ENCODE assay signal across 9 cellular contexts in the genomic region with DNA sequence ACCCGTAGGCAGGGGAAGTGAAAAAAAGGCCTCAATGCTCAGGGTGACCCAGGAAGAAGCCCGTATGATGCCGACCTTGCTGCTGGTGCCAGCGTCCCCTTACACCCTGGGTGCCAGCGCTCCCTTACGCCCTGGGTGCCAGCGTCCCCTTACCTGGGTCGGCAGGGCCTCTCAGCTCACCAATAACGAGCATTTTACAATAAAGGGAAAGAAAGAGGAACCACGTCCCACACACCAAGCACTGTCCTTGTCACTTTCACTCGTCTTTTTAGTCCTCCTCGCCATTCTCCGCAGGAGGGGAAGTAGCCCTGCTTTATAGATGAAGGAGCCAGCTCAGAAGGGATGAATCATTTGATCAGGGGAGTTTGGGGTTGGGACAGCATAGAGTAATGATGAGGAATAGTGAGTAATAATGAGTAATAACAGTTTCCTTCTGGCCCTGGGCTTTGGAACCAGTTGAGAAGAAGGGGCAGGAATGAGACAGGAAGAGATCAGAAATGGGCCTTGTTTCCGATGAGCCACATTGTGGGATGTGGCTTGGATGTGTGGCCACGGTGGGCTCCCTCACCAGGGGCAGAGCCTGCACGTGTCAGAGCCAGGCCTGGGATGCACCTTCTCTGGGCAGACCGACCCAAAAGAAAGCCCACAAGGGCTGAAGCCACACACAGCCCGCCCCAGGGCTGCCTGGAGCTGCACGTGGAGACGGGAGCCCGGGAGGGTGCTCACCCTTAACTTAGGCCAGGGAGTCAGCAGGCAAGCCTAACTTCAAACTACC.
DNase-seq lines count a peak whose midpoint lies in the region; ATAC-seq and TF ChIP-seq lines count a peak whose summit lies in the region.
"Had no signal": no experiment of that assay in that cellular context is flagged by ENCODE, and none has a peak within 500 bp of the region (broad histone marks: within the 10 kb centered on the region; RNA-seq: fewer than 3 reads in every experiment).

No MANE protein-coding gene starts in this region.

- peak; percentile 30 to 33 for DNase-seq in activated CD4-positive, alpha-beta T cell treated with anti-CD3 and anti-CD28 coated beads for 24 hours (ENCODE audit: low read depth in 2 of 2)
- no peak for DNase-seq in activated CD4-positive, alpha-beta T cell treated with anti-CD3 and anti-CD28 coated beads for 1 hour
- peak; percentile 70 for DNase-seq in T1000 (lab: John Stamatoyannopoulos, UW)
- peak; percentile 98 for DNase-seq in fibroblast of mammary gland (ENCODE audit: low read depth)
- peak; percentile 54 for DNase-seq in stimulated activated naive CD8-positive, alpha-beta T cell treated with anti-CD3 and anti-CD28 coated beads, Interleukin-15, Interleukin-2, amounts not matched to agents 100 U/mL and 50 U/mL, for 24 hours
- DNase-seq: AML-193 had no signal

- TF ChIP-seq CTCF in fibroblast of mammary gland (conservative IDR thresholded peaks at IDR 0.05; ENCODE audit: control insufficient read depth, insufficient read depth, low read depth, low read length) = no peak

- peak; percentile 98 for ATAC-seq in stimulated activated naive CD8-positive, alpha-beta T cell treated with anti-CD3 and anti-CD28 coated beads, Interleukin-15, Interleukin-2, amounts not matched to agents 100 U/mL and 50 U/mL, for 24 hours
- ATAC-seq in HG02840 (IDR thresholded peaks at IDR 0.05; ENCODE audit: low FRiP score, unreplicated experiment) (no peak), HG03045 (IDR thresholded peaks at IDR 0.05; ENCODE audit: unreplicated experiment) (no peak), HG02981 (IDR thresholded peaks at IDR 0.05; ENCODE audit: unreplicated experiment) (no peak)

- H3K4me3 ChIP-seq in fibroblast of mammary gland (ENCODE audit: control insufficient read depth, low read depth, low read length) = peak overlapping the region; percentile 1
